21 cellular contexts compared by ENCODE assay signal in the genomic region with DNA sequence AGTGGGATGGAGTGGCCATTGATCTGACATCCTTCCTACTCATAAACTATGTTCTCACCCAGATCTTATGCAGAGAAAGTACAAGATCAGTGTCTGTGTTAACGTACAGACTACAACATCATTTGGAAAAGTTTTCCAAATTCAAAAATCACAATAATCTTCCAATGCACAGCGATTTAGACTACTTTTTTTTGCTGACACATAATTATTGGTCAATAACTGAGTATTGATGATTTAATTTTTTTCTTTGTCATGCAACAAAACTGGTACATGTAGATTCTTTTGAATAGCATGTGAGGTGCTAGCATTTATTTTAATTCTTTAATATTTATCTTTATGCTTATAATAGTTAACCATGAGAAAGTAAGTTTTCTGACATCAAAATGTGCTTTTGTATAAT. TPM values are rescaled to one million over a fixed set of nuclear protein-coding genes. Genes with fewer than 3 reads are reported as not detected.
DNase-seq lines count a peak whose midpoint lies in the region; ATAC-seq, FAIRE-seq and TF ChIP-seq lines count a peak whose summit lies in the region.
"Had no signal": no experiment of that assay in that cellular context is flagged by ENCODE, and none has a peak within 500 bp of the region (broad histone marks: within the 10 kb centered on the region; RNA-seq: fewer than 3 reads in every experiment).

No MANE protein-coding gene starts in this region.

- H3K4me3 ChIP-seq in HepG2 (replicated peaks in 1 of 3; ENCODE audit: insufficient read depth in 1 of 3, low read depth in 2 of 3, low read length in 3 of 3) (no peak overlapping the region), right lobe of liver (no peak overlapping the region), duodenal mucosa (ENCODE audit: low read depth in 1 of 2, low read length in 2 of 2) (peak overlapping the region; percentile 51 to 67), gastrocnemius medialis (no peak overlapping the region), prostate gland (no peak overlapping the region)
- H3K4me3 ChIP-seq: GM23248 had no signal

- H3K4me3 Mint-ChIP-seq in endothelial cell (ENCODE audit: unreplicated experiment), result no peak overlapping the region
- H3K4me3 Mint-ChIP-seq: CD4-positive, alpha-beta T cell; IgD-negative memory B cell had no signal

- TF ChIP-seq RAD21 in HepG2 (CRISPR knock-in tag; IDR thresholded peaks at IDR 0.05), result no peak

- H3K4me1 Mint-ChIP-seq in endothelial cell (ENCODE audit: unreplicated experiment), result peaks cover 12% of the 10 kb centered on the region
- H3K4me1 Mint-ChIP-seq: IgD-negative memory B cell had no signal

- H3K9ac ChIP-seq in HepG2 (ENCODE audit: insufficient read depth, low read depth, low read length) (no peak overlapping the region), duodenal mucosa (ENCODE audit: low read depth in 1 of 2, low read length in 2 of 2) (no peak overlapping the region)
- H3K9ac ChIP-seq: GM23248 had no signal

- BruUV-seq in HepG2 (replicated peaks; lab: Mats Ljungman, UMichigan), result no TSS peak

- TF ChIP-seq CTCF in HepG2 (CRISPR knock-in tag; IDR thresholded peaks at IDR 0.05) (no peak), right lobe of liver (IDR thresholded peaks at IDR 0.05) (no peak), gastrocnemius medialis (IDR thresholded peaks at IDR 0.05 in 4 of 5, conservative IDR thresholded peaks at IDR 0.05 in 1 of 5) (no peak), endothelial cell (IDR thresholded peaks at IDR 0.05; ENCODE audit: unreplicated experiment) (no peak), prostate gland (IDR thresholded peaks at IDR 0.05) (no peak)

- no peak overlapping the region for H3K27ac ChIP-seq in HepG2 (ENCODE audit: extremely low read length, insufficient read depth, low read length)
- H3K27ac ChIP-seq in right lobe of liver, result no peak overlapping the region
- H3K27ac ChIP-seq in duodenal mucosa (ENCODE audit: low read depth, low read length), result no peak overlapping the region
- H3K27ac ChIP-seq in gastrocnemius medialis, result peak overlapping the region; percentile 82 to 92 (median 86)
- H3K27ac ChIP-seq in prostate gland, result no peak overlapping the region
- H3K27ac ChIP-seq: C4-2B, GM23248, HL-60 had no signal

- H3K27me3 ChIP-seq in HepG2 (ENCODE audit: control insufficient read depth in 1 of 2, insufficient read depth in 2 of 2, low read length in 2 of 2) (no peaks in the 10 kb centered on the region), right lobe of liver (no peaks in the 10 kb centered on the region), duodenal mucosa (ENCODE audit: control insufficient read depth in 1 of 2, insufficient read depth in 2 of 2, low read length in 2 of 2) (no peaks in the 10 kb centered on the region), gastrocnemius medialis (no peaks in the 10 kb centered on the region), prostate gland (replicated peaks; ENCODE audit: insufficient read depth) (no peaks in the 10 kb centered on the region)

- H3K4me2 ChIP-seq in HepG2 (ENCODE audit: low read depth, low read length), result no peak overlapping the region

- WGBS in HepG2 (ENCODE audit: low lambda C conversion rate), result 86% methylated on average over 2 of the region's 2 CpGs
- WGBS in right lobe of liver (ENCODE audit: insufficient coverage, low coverage, low lambda C conversion rate, missing lambda C conversion rate), result 72% methylated on average over 2 of the region's 2 CpGs
- 94% methylated on average over 2 of the region's 2 CpGs for WGBS in prostate gland

- H3K36me3 Mint-ChIP-seq in endothelial cell (ENCODE audit: low read depth, unreplicated experiment), result no peaks in the 10 kb centered on the region
- H3K36me3 Mint-ChIP-seq: IgD-negative memory B cell had no signal

- TF ChIP-seq EP300 in HepG2 (IDR thresholded peaks at IDR 0.05; ENCODE audit: low read depth in 2 of 2, low read length in 2 of 2), result no peak
- TF ChIP-seq EP300 in HepG2 (CRISPR knock-in tag; IDR thresholded peaks at IDR 0.05; ENCODE audit: borderline replicate concordance), result no peak

- H4K20me1 ChIP-seq in HepG2 (ENCODE audit: insufficient read depth, low read length), result no peaks in the 10 kb centered on the region

- peaks cover 9% of the 10 kb centered on the region for H3K4me1 ChIP-seq in HepG2 (ENCODE audit: insufficient read depth, low read length)
- H3K4me1 ChIP-seq in right lobe of liver, result no peaks in the 10 kb centered on the region
- peaks cover 0 to 14% of the 10 kb centered on the region in 2 donors for H3K4me1 ChIP-seq in duodenal mucosa (ENCODE audit: control insufficient read depth in 1 of 2, insufficient read depth in 2 of 2, low read length in 2 of 2)
- peaks cover 28 to 54% of the 10 kb centered on the region in 2 donors for H3K4me1 ChIP-seq in gastrocnemius medialis
- H3K4me1 ChIP-seq in prostate gland (replicated peaks), result no peaks in the 10 kb centered on the region
- H3K4me1 ChIP-seq: Caco-2 had no signal

- ATAC-seq in HepG2 (no peak), right lobe of liver (no peak), gastrocnemius medialis (no peak)

- no peak for FAIRE-seq in HepG2 (lab: Jason Lieb, UNC)
- FAIRE-seq: A204.1, D721Med, G401.6, GM12891, GM19239, H54 had no signal

- H3K27ac Mint-ChIP-seq in endothelial cell (ENCODE audit: unreplicated experiment), result no peak overlapping the region
- H3K27ac Mint-ChIP-seq: CD4-positive, alpha-beta T cell; IgD-negative memory B cell had no signal

- intact Hi-C loops in HepG2 (cut with micrococcal nuclease; ENCODE audit: unreplicated experiment), result no loop called here
- intact Hi-C loops in right lobe of liver (cut with DNase I), result no loop called here
- intact Hi-C loops in gastrocnemius medialis (cut with DNase I; ENCODE audit: low total_unique reads), result loop anchor here (5.0 to 10.0 kb wide), 2 partner anchors 151 to 267 kb away; a partner anchor contains a TSS
- intact Hi-C loops in prostate gland (cut with DNase I), result no loop called here

- in situ Hi-C loops in HepG2 (cut with HindIII; ENCODE audit: extremely low pct_ligation_motif_present, low pct_unique_long_range_greater_than_20kb) (no loop called here), gastrocnemius medialis (cut with MboI; ENCODE audit: low sequenced_read_pairs in 4 of 4) (loop anchor here in 1 of 4 donors (25.0 kb wide), 1 partner anchor 1764 kb away; no protein-coding TSS in a partner anchor)

- H3K9me3 Mint-ChIP-seq in endothelial cell (ENCODE audit: unreplicated experiment), result no peaks in the 10 kb centered on the region
- H3K9me3 Mint-ChIP-seq: CD4-positive, alpha-beta T cell had no signal

- no peak overlapping the region for H2AFZ ChIP-seq in HepG2 (ENCODE audit: low read length)
- H2AFZ ChIP-seq: GM23248 had no signal

- H3K9me3 ChIP-seq in HepG2 (ENCODE audit: low read length) (no peaks in the 10 kb centered on the region), right lobe of liver (no peaks in the 10 kb centered on the region), duodenal mucosa (ENCODE audit: control insufficient read depth in 1 of 2, low read length in 2 of 2) (no peaks in the 10 kb centered on the region), gastrocnemius medialis (no peaks in the 10 kb centered on the region), prostate gland (no peaks in the 10 kb centered on the region)
- H3K9me3 ChIP-seq: Caco-2 had no signal

- no peaks in the 10 kb centered on the region for H3K79me2 ChIP-seq in HepG2 (ENCODE audit: insufficient read depth, low read length)

- DNase-seq in HepG2 (ENCODE audit: low spot score) (no peak), right lobe of liver (no peak), gastrocnemius medialis (no peak), endothelial cell (ENCODE audit: low spot score) (no peak), prostate gland (ENCODE audit: low spot score) (no peak)
- DNase-seq: AML-193; Caco-2; CD4-positive, alpha-beta T cell; GM23248; HCEC 1CT had no signal

- CTCF ChIA-PET in HepG2 (lab: Yijun Ruan, JAX; ENCODE audit: low intra/inter-chr PET ratio, low total read pairs), result no interaction called here

- no peak for TF ChIP-seq POLR2A in HepG2 (IDR thresholded peaks at IDR 0.05; ENCODE audit: insufficient read depth in 1 of 2, low read depth in 2 of 2, low read length in 2 of 2)
- TF ChIP-seq POLR2A in right lobe of liver (IDR thresholded peaks at IDR 0.05), result no peak
- no peak for TF ChIP-seq POLR2A in gastrocnemius medialis (IDR thresholded peaks at IDR 0.05)
- TF ChIP-seq POLR2A in prostate gland (IDR thresholded peaks at IDR 0.05), result no peak

- POLR2A ChIA-PET in HepG2 (lab: Yijun Ruan, JAX), result no interaction called here

- H3K36me3 ChIP-seq in HepG2 (replicated peaks in 1 of 2; ENCODE audit: control insufficient read depth in 1 of 2, insufficient read depth in 2 of 2, low read length in 2 of 2) (no peaks in the 10 kb centered on the region), right lobe of liver (no peaks in the 10 kb centered on the region), duodenal mucosa (ENCODE audit: control insufficient read depth in 1 of 2, insufficient read depth in 2 of 2, low read length in 2 of 2) (no peaks in the 10 kb centered on the region), gastrocnemius medialis (no peaks in the 10 kb centered on the region), prostate gland (no peaks in the 10 kb centered on the region)

- no peaks in the 10 kb centered on the region for H3K27me3 Mint-ChIP-seq in endothelial cell (ENCODE audit: unreplicated experiment)
- H3K27me3 Mint-ChIP-seq: CD4-positive, alpha-beta T cell; IgD-negative memory B cell had no signal

RNA-seq across cellular contexts. Expression of a gene that starts 9.8 kb away (rescaled TPM):
- 3.4 and 4.8 TPM in 2 replicates for total RNA-seq in HepG2 (2016; rRNA removed; fragmentation: Illumina TruSeq; extraction: Trizol)
- total RNA-seq in HepG2 (2016; cell fraction: cytosol; rRNA removed; fragmentation: Illumina TruSeq; extraction: Trizol; ENCODE audit: low read depth), result 0.61 and 0.88 TPM in 2 replicates
- 2.4 and 4.7 TPM in 2 replicates for total RNA-seq in HepG2 (2016; cell fraction: insoluble cytoplasmic fraction; rRNA removed; fragmentation: Illumina TruSeq; extraction: Trizol)
- total RNA-seq in HepG2 (2016; cell fraction: membrane; rRNA removed; fragmentation: Illumina TruSeq; extraction: Trizol), result 1.3 and 1.5 TPM in 2 replicates
- total RNA-seq in HepG2 (2016; cell fraction: nucleus; rRNA removed; fragmentation: Illumina TruSeq; extraction: Trizol), result 6.2 and 8.1 TPM in 2 replicates
- 1.9 and 2.8 TPM in 2 replicates for polyA plus RNA-seq in HepG2 (2011; rRNA removed)
- polyA plus RNA-seq in HepG2 (2011; cell fraction: cytosol; rRNA removed), result 1.1 and 1.4 TPM in 2 replicates
- polyA plus RNA-seq in HepG2 (2011; cell fraction: nucleus; rRNA removed), result 0.93 and 1.5 TPM in 2 replicates
- polyA plus RNA-seq in HepG2 (2012), result 2.1 and 4.0 TPM in 2 replicates
- polyA plus RNA-seq in HepG2 (2016; cell fraction: cytosol; fragmentation: Illumina TruSeq; extraction: Trizol; ENCODE audit: low read depth), result 0.34 and 0.44 TPM in 2 replicates
- 1.2 and 1.7 TPM in 2 replicates for polyA plus RNA-seq in HepG2 (2016; cell fraction: insoluble cytoplasmic fraction; fragmentation: Illumina TruSeq; extraction: Trizol; ENCODE audit: low read depth)
- 0.30 and 0.38 TPM in 2 replicates for polyA plus RNA-seq in HepG2 (2016; cell fraction: membrane; fragmentation: Illumina TruSeq; extraction: Trizol; ENCODE audit: low read depth)
- polyA plus RNA-seq in HepG2 (2016; cell fraction: nucleus; fragmentation: Illumina TruSeq; extraction: Trizol; ENCODE audit: insufficient read depth, low read depth), result 4.3 TPM in 2 replicates
- polyA minus RNA-seq in HepG2 (2011; rRNA and poly(A)+ RNA removed; ENCODE audit: low replicate concordance), result 0.05 and 2.6 TPM in 2 replicates
- polyA minus RNA-seq in HepG2 (2011; cell fraction: cytosol; rRNA and poly(A)+ RNA removed), result 1.4 and 3.9 TPM in 2 replicates
- polyA minus RNA-seq in HepG2 (2011; cell fraction: nucleus; rRNA and poly(A)+ RNA removed), result 5.0 and 6.0 TPM in 2 replicates
- 10 to 100 TPM; 14.0 to 73.8 (median 34.7) TPM for total RNA-seq in right lobe of liver
- 100 to 1,000 TPM; 210 to 375 (median 311) TPM for total RNA-seq in gastrocnemius medialis
- total RNA-seq in endothelial cell (ENCODE audit: unreplicated experiment), result 3.8 TPM
- 1 to 10 TPM; 5.7 to 7.2 TPM for total RNA-seq in prostate gland
- total RNA-seq: Caco-2, GM23248, HT1080 had no signal

Comparison
In these comparisons a context has a peak if more than half of its experiments do, and no peak if none do; other contexts are left out.
1. H3K27ac ChIP-seq: peak in gastrocnemius medialis (4 of 4); none in HepG2 (single experiment), right lobe of liver (0 of 3), duodenal mucosa (single experiment) and prostate gland (0 of 2).
2. H3K4me3 ChIP-seq: peak in duodenal mucosa (2 of 2); none in HepG2 (0 of 3), right lobe of liver (0 of 3), gastrocnemius medialis (0 of 4) and prostate gland (0 of 2).